In the genomic region with DNA sequence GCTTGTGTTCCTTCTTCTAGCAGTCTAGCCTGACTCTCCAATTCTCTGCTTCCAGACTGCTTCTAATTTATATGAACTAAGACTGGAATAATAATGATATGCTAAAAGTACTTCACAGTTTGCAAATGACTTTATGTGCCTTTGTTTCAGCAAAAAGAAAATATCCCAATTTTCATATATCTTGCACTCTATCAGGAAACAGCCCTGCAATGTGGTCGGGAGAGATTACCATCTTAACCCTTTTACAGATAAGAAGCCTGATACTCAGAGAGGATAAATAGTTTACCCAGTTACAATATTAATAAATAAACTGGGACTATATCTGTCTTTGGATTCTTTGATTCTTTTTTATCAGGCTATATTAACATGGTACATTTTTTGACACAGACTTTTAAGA, we compare ENCODE assay signal across 18 cellular contexts.
DNase-seq lines count a peak whose midpoint lies in the region; ATAC-seq, FAIRE-seq and TF ChIP-seq lines count a peak whose summit lies in the region.
"Had no signal": no experiment of that assay in that cellular context is flagged by ENCODE, and none has a peak within 500 bp of the region (broad histone marks: within the 10 kb centered on the region; RNA-seq: fewer than 3 reads in every experiment).

No MANE protein-coding gene starts in this region.

- H3K27ac Mint-ChIP-seq in activated CD8-positive, alpha-beta memory T cell treated with anti-CD3 and anti-CD28 coated beads, Interleukin-2, amount 10 ng/mL, durations not matched to agents 7 days and 5 days, result peak overlapping the region; percentile 81
- peak overlapping the region; percentile 59 for H3K27ac Mint-ChIP-seq in activated naive CD8-positive, alpha-beta T cell treated with anti-CD3 and anti-CD28 coated beads, Interleukin-2, amount 10 ng/mL, durations not matched to agents 7 days and 5 days
- peak overlapping the region; percentile 69 to 93 for H3K27ac Mint-ChIP-seq in natural killer cell treated with Interleukin-12 subunit alpha and Interleukin-12 subunit beta and Interleukin-15 and Interleukin-18, amount 100 ng/mL, for 72 hours
- H3K27ac Mint-ChIP-seq: mesothelial cell of epicardium had no signal

- intact Hi-C loops in ovary (cut with DNase I), result no loop called here

- peaks cover 65% of the 10 kb centered on the region for H3K36me3 Mint-ChIP-seq in activated CD8-positive, alpha-beta memory T cell treated with anti-CD3 and anti-CD28 coated beads, Interleukin-2, amount 10 ng/mL, durations not matched to agents 7 days and 5 days
- H3K36me3 Mint-ChIP-seq in activated naive CD8-positive, alpha-beta T cell treated with anti-CD3 and anti-CD28 coated beads, Interleukin-2, amount 10 ng/mL, durations not matched to agents 7 days and 5 days, result peaks cover 52% of the 10 kb centered on the region
- peaks cover 34% of the 10 kb centered on the region for H3K36me3 Mint-ChIP-seq in natural killer cell treated with Interleukin-12 subunit alpha and Interleukin-12 subunit beta and Interleukin-15 and Interleukin-18, amount 100 ng/mL, for 72 hours

- CTCF ChIA-PET in activated CD8-positive, alpha-beta memory T cell treated with anti-CD3 and anti-CD28 coated beads, Interleukin-2, amount 10 ng/mL, durations not matched to agents 7 days and 5 days (lab: Charles Lee), result interaction anchor here (1.0 kb wide), 1 partner anchor 12 kb away, joined by 3 read pairs; no protein-coding TSS in a partner anchor

- no peak for TF ChIP-seq CTCF in ovary (IDR thresholded peaks at IDR 0.05)

- no peak for DNase-seq in activated CD8-positive, alpha-beta memory T cell treated with anti-CD3 and anti-CD28 coated beads, Interleukin-2, amount 10 ng/mL, durations not matched to agents 7 days and 5 days
- no peak for DNase-seq in activated CD8-positive, alpha-beta memory T cell treated with anti-CD3 and anti-CD28 coated beads, Interleukin-2, amount 50 U/mL, for 4 hours
- DNase-seq in GM19239 (ENCODE audit: insufficient read length, low spot score), result no peak
- DNase-seq in activated naive CD8-positive, alpha-beta T cell treated with anti-CD3 and anti-CD28 coated beads, Interleukin-2, amount 10 ng/mL, durations not matched to agents 7 days and 5 days, result no peak
- no peak for DNase-seq in natural killer cell treated with Interleukin-12 subunit alpha and Interleukin-12 subunit beta and Interleukin-15 and Interleukin-18, amount 100 ng/mL, for 72 hours (ENCODE audit: low spot score)
- no peak for DNase-seq in SIG-M5 (lab: John Stamatoyannopoulos, UW)
- no peak for DNase-seq in ovary
- DNase-seq: brain microvascular endothelial cell, gastrocnemius medialis, left colon, NCI-H1436 treated with DMSO at 0.1 percent for 48 hours, NCI-H82, upper lobe of right lung had no signal

- H3K4me3 Mint-ChIP-seq in activated CD8-positive, alpha-beta memory T cell treated with anti-CD3 and anti-CD28 coated beads, Interleukin-2, amount 10 ng/mL, durations not matched to agents 7 days and 5 days, result no peak overlapping the region
- H3K4me3 Mint-ChIP-seq in activated naive CD8-positive, alpha-beta T cell treated with anti-CD3 and anti-CD28 coated beads, Interleukin-2, amount 10 ng/mL, durations not matched to agents 7 days and 5 days, result no peak overlapping the region
- no peak overlapping the region for H3K4me3 Mint-ChIP-seq in natural killer cell treated with Interleukin-12 subunit alpha and Interleukin-12 subunit beta and Interleukin-15 and Interleukin-18, amount 100 ng/mL, for 72 hours
- H3K4me3 Mint-ChIP-seq: mesothelial cell of epicardium had no signal

- TF ChIP-seq EP300 in ovary (IDR thresholded peaks at IDR 0.05), result no peak

- peaks cover 77% of the 10 kb centered on the region for H3K4me1 Mint-ChIP-seq in activated CD8-positive, alpha-beta memory T cell treated with anti-CD3 and anti-CD28 coated beads, Interleukin-2, amount 10 ng/mL, durations not matched to agents 7 days and 5 days
- peaks cover 52% of the 10 kb centered on the region for H3K4me1 Mint-ChIP-seq in activated naive CD8-positive, alpha-beta T cell treated with anti-CD3 and anti-CD28 coated beads, Interleukin-2, amount 10 ng/mL, durations not matched to agents 7 days and 5 days
- peaks cover 33 to 64% of the 10 kb centered on the region in 2 donors for H3K4me1 Mint-ChIP-seq in natural killer cell treated with Interleukin-12 subunit alpha and Interleukin-12 subunit beta and Interleukin-15 and Interleukin-18, amount 100 ng/mL, for 72 hours (ENCODE audit: low read depth in 2 of 2)
- H3K4me1 Mint-ChIP-seq: mesothelial cell of epicardium had no signal

- POLR2A ChIA-PET in activated naive CD8-positive, alpha-beta T cell treated with anti-CD3 and anti-CD28 coated beads, Interleukin-2, amount 10 ng/mL, durations not matched to agents 7 days and 5 days (lab: Charles Lee), result no interaction called here

- no peaks in the 10 kb centered on the region for H3K9me3 ChIP-seq in ovary
- H3K9me3 ChIP-seq: gastrocnemius medialis, right atrium auricular region, upper lobe of right lung had no signal

- no peak for TF ChIP-seq POLR2A in ovary (IDR thresholded peaks at IDR 0.05)

- no peaks in the 10 kb centered on the region for H3K9me3 Mint-ChIP-seq in activated CD8-positive, alpha-beta memory T cell treated with anti-CD3 and anti-CD28 coated beads, Interleukin-2, amount 10 ng/mL, durations not matched to agents 7 days and 5 days (ENCODE audit: low read depth)
- H3K9me3 Mint-ChIP-seq in activated naive CD8-positive, alpha-beta T cell treated with anti-CD3 and anti-CD28 coated beads, Interleukin-2, amount 10 ng/mL, durations not matched to agents 7 days and 5 days, result no peaks in the 10 kb centered on the region
- H3K9me3 Mint-ChIP-seq in natural killer cell treated with Interleukin-12 subunit alpha and Interleukin-12 subunit beta and Interleukin-15 and Interleukin-18, amount 100 ng/mL, for 72 hours, result no peaks in the 10 kb centered on the region
- H3K9me3 Mint-ChIP-seq: mesothelial cell of epicardium had no signal

- peaks cover 1% of the 10 kb centered on the region for H3K4me1 ChIP-seq in ovary (ENCODE audit: insufficient read depth)
- H3K4me1 ChIP-seq: right atrium auricular region had no signal

- no peaks in the 10 kb centered on the region for H3K36me3 ChIP-seq in ovary
- H3K36me3 ChIP-seq: brain microvascular endothelial cell had no signal

- ATAC-seq in activated CD8-positive, alpha-beta memory T cell treated with anti-CD3 and anti-CD28 coated beads, Interleukin-2, amount 10 ng/mL, durations not matched to agents 7 days and 5 days, result no peak
- ATAC-seq in activated naive CD8-positive, alpha-beta T cell treated with anti-CD3 and anti-CD28 coated beads, Interleukin-2, amount 10 ng/mL, durations not matched to agents 7 days and 5 days (ENCODE audit: low read depth), result no peak
- ATAC-seq in natural killer cell treated with Interleukin-12 subunit alpha and Interleukin-12 subunit beta and Interleukin-15 and Interleukin-18, amount 100 ng/mL, for 72 hours, result no peak
- ATAC-seq in GM21576 (IDR thresholded peaks at IDR 0.05; ENCODE audit: unreplicated experiment), result no peak
- ATAC-seq: gastrocnemius medialis, HepG2, left colon, upper lobe of right lung had no signal

- H3K27ac ChIP-seq in ovary, result no peak overlapping the region
- H3K27ac ChIP-seq: brain microvascular endothelial cell, gastrocnemius medialis, right atrium auricular region, upper lobe of right lung had no signal

- no peaks in the 10 kb centered on the region for H3K27me3 ChIP-seq in ovary
- H3K27me3 ChIP-seq: brain microvascular endothelial cell, gastrocnemius medialis, right atrium auricular region, upper lobe of right lung had no signal

- WGBS in ovary, 3 donors, result 74 to 86% (median 76%) methylated on average over 1 of the region's 1 CpG

- no peak overlapping the region for H3K4me3 ChIP-seq in ovary
- H3K4me3 ChIP-seq: gastrocnemius medialis, right atrium auricular region, upper lobe of right lung had no signal

- FAIRE-seq in GM19239 (lab: Jason Lieb, UNC), result peak; percentile 64
- FAIRE-seq: H54, HepG2 had no signal

- H3K27me3 Mint-ChIP-seq in activated CD8-positive, alpha-beta memory T cell treated with anti-CD3 and anti-CD28 coated beads, Interleukin-2, amount 10 ng/mL, durations not matched to agents 7 days and 5 days, result no peaks in the 10 kb centered on the region
- no peaks in the 10 kb centered on the region for H3K27me3 Mint-ChIP-seq in activated naive CD8-positive, alpha-beta T cell treated with anti-CD3 and anti-CD28 coated beads, Interleukin-2, amount 10 ng/mL, durations not matched to agents 7 days and 5 days
- H3K27me3 Mint-ChIP-seq in natural killer cell treated with Interleukin-12 subunit alpha and Interleukin-12 subunit beta and Interleukin-15 and Interleukin-18, amount 100 ng/mL, for 72 hours, result no peaks in the 10 kb centered on the region
